ENCODE assay signal across 24 cellular contexts in genomic region chr11:27532652-27533325, GRCh38. TPM values are rescaled to one million over a fixed set of nuclear protein-coding genes. Genes with fewer than 3 reads are reported as not detected.
DNase-seq lines count a peak whose midpoint lies in the region; ATAC-seq and TF ChIP-seq lines count a peak whose summit lies in the region.
"Had no signal": no experiment of that assay in that cellular context is flagged by ENCODE, and none has a peak within 500 bp of the region (broad histone marks: within the 10 kb centered on the region; RNA-seq: fewer than 3 reads in every experiment).

No MANE protein-coding gene starts in this region.

- H3K79me2 ChIP-seq in mammary epithelial cell (ENCODE audit: insufficient read depth, low read length), result no peaks in the 10 kb centered on the region

- CTCF ChIA-PET in mammary epithelial cell (lab: Charles Lee; ENCODE audit: low non-redundant PET), result no interaction called here

- no peaks in the 10 kb centered on the region for H3K27me3 Mint-ChIP-seq in activated naive CD8-positive, alpha-beta T cell treated with anti-CD3 and anti-CD28 coated beads, Interleukin-2, amount 50 U/mL, for 24 hours
- H3K27me3 Mint-ChIP-seq: activated CD4-positive, alpha-beta T cell treated with anti-CD3 and anti-CD28 coated beads, Interleukin-2, amount 10 ng/mL, durations not matched to agents 7 days and 5 days; activated naive CD4-positive, alpha-beta T cell treated with anti-CD3 and anti-CD28 coated beads, Interleukin-2, amount 50 U/mL, for 24 hours; CD4-positive, CD25-positive, alpha-beta regulatory T cell; stimulated activated naive CD8-positive, alpha-beta T cell treated with anti-CD3 and anti-CD28 coated beads, Interleukin-15, Interleukin-2, amounts not matched to agents 100 ng/mL and 50 ng/mL, for 24 hours had no signal

- ATAC-seq in HG02610 (IDR thresholded peaks at IDR 0.05; ENCODE audit: unreplicated experiment) (peak; percentile 59), GM21381 (IDR thresholded peaks at IDR 0.05; ENCODE audit: unreplicated experiment) (no peak)
- ATAC-seq in activated naive CD8-positive, alpha-beta T cell treated with anti-CD3 and anti-CD28 coated beads, Interleukin-2, amount 50 U/mL, for 24 hours, result no peak
- ATAC-seq: activated CD8-positive, alpha-beta memory T cell treated with anti-CD3 and anti-CD28 coated beads, Interleukin-2, amount 10 ng/mL, durations not matched to agents 7 days and 5 days; right lobe of liver had no signal

- no peak overlapping the region for H3K27ac ChIP-seq in mammary epithelial cell (ENCODE audit: insufficient read depth, low read depth, low read length)
- H3K27ac ChIP-seq: right lobe of liver, thyroid gland, VCaP had no signal

- H3K9ac ChIP-seq in mammary epithelial cell (ENCODE audit: insufficient read depth, low read length), result no peak overlapping the region
- H3K9ac ChIP-seq: SK-N-SH had no signal

- TF ChIP-seq CTCF in mammary epithelial cell (conservative IDR thresholded peaks at IDR 0.05 in 1 of 2, IDR thresholded peaks at IDR 0.05 in 1 of 2; ENCODE audit: extremely low read depth in 1 of 2, insufficient read depth in 1 of 2, low read depth in 1 of 2, low read length in 2 of 2), result no peak

- intact Hi-C loops in mammary epithelial cell (cut with micrococcal nuclease) (no loop called here), head of caudate nucleus (cut with DNase I) (no loop called here)

- H3K9me3 ChIP-seq in mammary epithelial cell (replicated peaks; ENCODE audit: insufficient read depth, low read length), result no peaks in the 10 kb centered on the region
- H3K9me3 ChIP-seq: ascending aorta, right lobe of liver, SK-N-SH, thyroid gland had no signal

- no peaks in the 10 kb centered on the region for H3K36me3 ChIP-seq in mammary epithelial cell (ENCODE audit: insufficient read depth, low read length)
- H3K36me3 ChIP-seq: ascending aorta, right lobe of liver, thyroid gland had no signal

- no peaks in the 10 kb centered on the region for H3K27me3 ChIP-seq in mammary epithelial cell (ENCODE audit: insufficient read depth, low read length)
- H3K27me3 ChIP-seq: ascending aorta, right lobe of liver, thyroid gland had no signal

- H2AFZ ChIP-seq in mammary epithelial cell (ENCODE audit: low read depth, low read length), result no peak overlapping the region

- H3K4me1 ChIP-seq in mammary epithelial cell (ENCODE audit: insufficient read depth, low read length), result peaks cover 9% of the 10 kb centered on the region
- H3K4me1 ChIP-seq: ascending aorta, thyroid gland had no signal

- no peak overlapping the region for H3K4me3 Mint-ChIP-seq in activated naive CD8-positive, alpha-beta T cell treated with anti-CD3 and anti-CD28 coated beads, Interleukin-2, amount 50 U/mL, for 24 hours
- H3K4me3 Mint-ChIP-seq: activated CD4-positive, alpha-beta T cell treated with anti-CD3 and anti-CD28 coated beads, Interleukin-2, amount 10 ng/mL, durations not matched to agents 7 days and 5 days; activated CD8-positive, alpha-beta memory T cell treated with anti-CD3 and anti-CD28 coated beads, Interleukin-2, amount 10 ng/mL, durations not matched to agents 7 days and 5 days; activated naive CD4-positive, alpha-beta T cell treated with anti-CD3 and anti-CD28 coated beads, Interleukin-2, amount 50 U/mL, for 24 hours; activated T-helper 1 cell treated with anti-CD3 and anti-CD28 coated beads, Interleukin-12 subunit alpha, Interleukin-12 subunit beta, Interleukin-2, Interleukin-4 antibody, amounts not matched to agents 30 ng/mL and 10 ng/mL and 1 ng/mL, durations not matched to agents 14 hours and 24 hours and 36 hours; CD4-positive, CD25-positive, alpha-beta regulatory T cell; stimulated activated naive CD8-positive, alpha-beta T cell treated with anti-CD3 and anti-CD28 coated beads, Interleukin-15, Interleukin-2, amounts not matched to agents 100 ng/mL and 50 ng/mL, for 24 hours had no signal

- dilution Hi-C loops in mammary epithelial cell (cut with HindIII; ENCODE audit: low sequenced_read_pairs), result no loop called here

- H3K4me2 ChIP-seq in mammary epithelial cell (ENCODE audit: insufficient read depth, low read depth, low read length), result no peak overlapping the region
- H3K4me2 ChIP-seq: SK-N-SH had no signal

- H4K20me1 ChIP-seq in mammary epithelial cell (ENCODE audit: insufficient read depth, low read length), result no peaks in the 10 kb centered on the region

- H3K9me3 Mint-ChIP-seq in activated naive CD8-positive, alpha-beta T cell treated with anti-CD3 and anti-CD28 coated beads, Interleukin-2, amount 50 U/mL, for 24 hours, result no peaks in the 10 kb centered on the region
- H3K9me3 Mint-ChIP-seq: activated CD4-positive, alpha-beta T cell treated with anti-CD3 and anti-CD28 coated beads, Interleukin-2, amount 10 ng/mL, durations not matched to agents 7 days and 5 days; activated naive CD4-positive, alpha-beta T cell treated with anti-CD3 and anti-CD28 coated beads, Interleukin-2, amount 50 U/mL, for 24 hours; activated T-helper 1 cell treated with anti-CD3 and anti-CD28 coated beads, Interleukin-12 subunit alpha, Interleukin-12 subunit beta, Interleukin-2, Interleukin-4 antibody, amounts not matched to agents 30 ng/mL and 10 ng/mL and 1 ng/mL, durations not matched to agents 14 hours and 24 hours and 36 hours; CD4-positive, CD25-positive, alpha-beta regulatory T cell; stimulated activated naive CD8-positive, alpha-beta T cell treated with anti-CD3 and anti-CD28 coated beads, Interleukin-15, Interleukin-2, amounts not matched to agents 100 ng/mL and 50 ng/mL, for 24 hours had no signal

- peak; percentile 55 for DNase-seq in Ammon's horn (ENCODE audit: low spot score)
- peak; percentile 28 for DNase-seq in mammary epithelial cell
- DNase-seq in myocyte (ENCODE audit: low read depth), result peak; percentile 38
- no peak for DNase-seq in activated naive CD8-positive, alpha-beta T cell treated with anti-CD3 and anti-CD28 coated beads, Interleukin-2, amount 50 U/mL, for 24 hours
- no peak for DNase-seq in head of caudate nucleus
- DNase-seq in DMS114 treated with DMSO at 0.1 percent for 48 hours (lab: John Stamatoyannopoulos, UW; ENCODE audit: unreplicated experiment), result no peak
- DNase-seq: activated CD4-positive, alpha-beta T cell treated with anti-CD3 and anti-CD28 coated beads, Interleukin-2, amount 10 ng/mL, durations not matched to agents 7 days and 5 days; activated CD8-positive, alpha-beta memory T cell treated with anti-CD3 and anti-CD28 coated beads, Interleukin-2, amount 10 ng/mL, durations not matched to agents 7 days and 5 days; CD4-positive, CD25-positive, alpha-beta regulatory T cell; Kasumi-1; NCI-H1105; NCI-H2029; NCI-H2227 treated with DMSO at 0.1 percent for 48 hours; NCI-H748 treated with DMSO at 0.1 percent for 48 hours; right lobe of liver; SK-N-SH; thyroid gland had no signal

- peaks cover 2% of the 10 kb centered on the region for H3K4me1 Mint-ChIP-seq in activated naive CD8-positive, alpha-beta T cell treated with anti-CD3 and anti-CD28 coated beads, Interleukin-2, amount 50 U/mL, for 24 hours
- H3K4me1 Mint-ChIP-seq: activated CD4-positive, alpha-beta T cell treated with anti-CD3 and anti-CD28 coated beads, Interleukin-2, amount 10 ng/mL, durations not matched to agents 7 days and 5 days; activated naive CD4-positive, alpha-beta T cell treated with anti-CD3 and anti-CD28 coated beads, Interleukin-2, amount 50 U/mL, for 24 hours; CD4-positive, CD25-positive, alpha-beta regulatory T cell had no signal

- 16% methylated on average over 4 of the region's 4 CpGs for WGBS in mammary epithelial cell (ENCODE audit: low coverage, missing lambda C conversion rate)

- in situ Hi-C loops in mammary epithelial cell (cut with MboI; ENCODE audit: low sequenced_read_pairs in 2 of 2), result no loop called here

- H3K36me3 Mint-ChIP-seq in activated naive CD8-positive, alpha-beta T cell treated with anti-CD3 and anti-CD28 coated beads, Interleukin-2, amount 50 U/mL, for 24 hours (ENCODE audit: low read depth), result no peaks in the 10 kb centered on the region
- H3K36me3 Mint-ChIP-seq: activated CD8-positive, alpha-beta memory T cell treated with anti-CD3 and anti-CD28 coated beads, Interleukin-2, amount 10 ng/mL, durations not matched to agents 7 days and 5 days; CD4-positive, CD25-positive, alpha-beta regulatory T cell had no signal

- no peak overlapping the region for H3K27ac Mint-ChIP-seq in activated naive CD8-positive, alpha-beta T cell treated with anti-CD3 and anti-CD28 coated beads, Interleukin-2, amount 50 U/mL, for 24 hours
- H3K27ac Mint-ChIP-seq: activated CD4-positive, alpha-beta T cell treated with anti-CD3 and anti-CD28 coated beads, Interleukin-2, amount 10 ng/mL, durations not matched to agents 7 days and 5 days; activated CD8-positive, alpha-beta memory T cell treated with anti-CD3 and anti-CD28 coated beads, Interleukin-2, amount 10 ng/mL, durations not matched to agents 7 days and 5 days; activated naive CD4-positive, alpha-beta T cell treated with anti-CD3 and anti-CD28 coated beads, Interleukin-2, amount 50 U/mL, for 24 hours; activated T-helper 1 cell treated with anti-CD3 and anti-CD28 coated beads, Interleukin-12 subunit alpha, Interleukin-12 subunit beta, Interleukin-2, Interleukin-4 antibody, amounts not matched to agents 30 ng/mL and 10 ng/mL and 1 ng/mL, durations not matched to agents 14 hours and 24 hours and 36 hours; CD4-positive, CD25-positive, alpha-beta regulatory T cell; stimulated activated naive CD8-positive, alpha-beta T cell treated with anti-CD3 and anti-CD28 coated beads, Interleukin-15, Interleukin-2, amounts not matched to agents 100 ng/mL and 50 ng/mL, for 24 hours had no signal

- no TSS peak for BruUV-seq in mammary epithelial cell (replicated peaks; lab: Mats Ljungman, UMichigan)

- no peak overlapping the region for H3K4me3 ChIP-seq in mammary epithelial cell (replicated peaks in 1 of 3; ENCODE audit: insufficient read depth in 1 of 3, low read depth in 2 of 3, low read length in 3 of 3)
- H3K4me3 ChIP-seq: ascending aorta, right lobe of liver, thyroid gland had no signal

RNA-seq across cellular contexts. Expression of gene LIN7C, which starts 26.2 kb away (rescaled TPM):
- total RNA-seq in mammary epithelial cell (10 to 100 TPM; 43.7 to 76.3 TPM), myocyte (30.8 and 53.0 TPM in 2 replicates)
- 16.3 TPM for polyA plus RNA-seq in mammary epithelial cell
- polyA minus RNA-seq in mammary epithelial cell, result 20.2 TPM
- polyA plus RNA-seq in myocyte (2012), result 5.6 TPM

Comparison
In these comparisons a context has a peak if more than half of its experiments do, and no peak if none do; other contexts are left out.
1. DNase-seq: peak in Ammon's horn (single experiment), mammary epithelial cell (single experiment) and myocyte (single experiment); none in activated naive CD8-positive, alpha-beta T cell treated with anti-CD3 and anti-CD28 coated beads, Interleukin-2, amount 50 U/mL, for 24 hours (single experiment), head of caudate nucleus (0 of 42) and DMS114 treated with DMSO at 0.1 percent for 48 hours (single experiment).